In the genomic region with DNA sequence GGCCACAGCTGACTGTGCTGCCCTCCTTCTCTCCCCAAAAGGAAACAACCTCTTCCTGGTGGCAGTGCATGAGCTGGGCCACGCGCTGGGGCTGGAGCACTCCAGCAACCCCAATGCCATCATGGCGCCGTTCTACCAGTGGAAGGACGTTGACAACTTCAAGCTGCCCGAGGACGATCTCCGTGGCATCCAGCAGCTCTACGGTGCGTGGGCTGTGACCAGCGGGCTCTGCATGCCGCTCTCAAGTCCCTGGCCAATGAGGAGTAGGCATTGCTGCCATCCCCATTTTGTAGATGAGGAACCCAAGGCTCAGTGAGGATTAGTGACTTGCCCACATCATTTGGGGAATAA, we compare ENCODE assay signal across 31 cellular contexts.
"Had no signal": no experiment of that assay in that cellular context is flagged by ENCODE, and none has a peak within 500 bp of the region (broad histone marks: within the 10 kb centered on the region; RNA-seq: fewer than 3 reads in every experiment).

No MANE protein-coding gene starts in this region.

- H3K27ac ChIP-seq: brain microvascular endothelial cell, colonic mucosa, epithelial cell of prostate, esophagus squamous epithelium, gastroesophageal sphincter, heart right ventricle, WERI-Rb-1 had no signal

- ATAC-seq: activated CD4-positive, alpha-beta T cell treated with anti-CD3 and anti-CD28 coated beads for 36 hours; activated CD4-positive, CD25-positive, alpha-beta regulatory T cell treated with anti-CD3 and anti-CD28 coated beads, Interleukin-2, amount 50 U/mL, for 24 hours; activated CD8-positive, alpha-beta memory T cell treated with anti-CD3 and anti-CD28 coated beads, Interleukin-2, amount 10 ng/mL, durations not matched to agents 7 days and 5 days; activated CD8-positive, alpha-beta T cell treated with anti-CD3 and anti-CD28 coated beads, Interleukin-2, amount 10 ng/mL, durations not matched to agents 7 days and 5 days; activated naive CD4-positive, alpha-beta T cell treated with anti-CD3 and anti-CD28 coated beads, Interleukin-2, amount 50 U/mL, for 72 hours; gastroesophageal sphincter; heart right ventricle; T-helper 17 cell had no signal

- H3K9me3 Mint-ChIP-seq: activated B cell treated with CpG ODN at 0.5 μM for 24 hours; activated CD4-positive, alpha-beta memory T cell treated with anti-CD3 and anti-CD28 coated beads for 36 hours; activated CD4-positive, alpha-beta T cell treated with anti-CD3 and anti-CD28 coated beads, Interleukin-2, amount 10 ng/mL, durations not matched to agents 24 days and 14 days; activated naive CD4-positive, alpha-beta T cell treated with anti-CD3 and anti-CD28 coated beads, Interleukin-2, amount 10 ng/mL, durations not matched to agents 7 days and 5 days; activated naive CD4-positive, alpha-beta T cell treated with anti-CD3 and anti-CD28 coated beads, Interleukin-2, amount 50 U/mL, for 72 hours; activated T-helper 1 cell treated with anti-CD3 and anti-CD28 coated beads, Interleukin-12 subunit alpha, Interleukin-12 subunit beta, Interleukin-2, Interleukin-4 antibody, amounts not matched to agents 30 ng/mL and 10 ng/mL and 1 ng/mL, durations not matched to agents 14 hours and 24 hours and 36 hours; activated T-helper 2 cell treated with anti-CD3 and anti-CD28 coated beads, Interferon-gamma antibody, Interleukin-2, Interleukin-4, amounts not matched to agents 10 μg/mL and 5 μg/mL and 100 μg/mL, durations not matched to agents 14 hours and 24 hours and 36 hours; T-helper 2 cell treated with Interferon-gamma antibody and Interleukin-4, amounts not matched to agents 5 μg/mL and 100 μg/mL, for 36 hours had no signal

- H3K36me3 ChIP-seq: brain microvascular endothelial cell, WERI-Rb-1 had no signal

- H3K4me1 Mint-ChIP-seq: activated B cell treated with CpG ODN at 0.5 μM for 24 hours; activated CD4-positive, alpha-beta T cell treated with anti-CD3 and anti-CD28 coated beads for 36 hours; activated CD4-positive, alpha-beta T cell treated with anti-CD3 and anti-CD28 coated beads, Interleukin-2, amount 10 ng/mL, durations not matched to agents 24 days and 14 days; activated CD8-positive, alpha-beta memory T cell treated with anti-CD3 and anti-CD28 coated beads, Interleukin-2, amount 10 ng/mL, durations not matched to agents 7 days and 5 days; activated naive CD4-positive, alpha-beta T cell treated with anti-CD3 and anti-CD28 coated beads, Interleukin-2, amount 10 ng/mL, durations not matched to agents 7 days and 5 days; T-helper 17 cell had no signal

- H3K4me3 Mint-ChIP-seq: activated B cell treated with CpG ODN at 0.5 μM for 24 hours; activated CD4-positive, alpha-beta memory T cell treated with anti-CD3 and anti-CD28 coated beads for 36 hours; activated CD4-positive, alpha-beta T cell treated with anti-CD3 and anti-CD28 coated beads for 36 hours; activated CD4-positive, alpha-beta T cell treated with anti-CD3 and anti-CD28 coated beads, Interleukin-2, amount 10 ng/mL, durations not matched to agents 24 days and 14 days; activated CD8-positive, alpha-beta memory T cell treated with anti-CD3 and anti-CD28 coated beads, Interleukin-2, amount 10 ng/mL, durations not matched to agents 7 days and 5 days; activated CD8-positive, alpha-beta T cell treated with anti-CD3 and anti-CD28 coated beads, Interleukin-2, amount 10 ng/mL, durations not matched to agents 7 days and 5 days; activated naive CD4-positive, alpha-beta T cell treated with anti-CD3 and anti-CD28 coated beads, Interleukin-2, amount 10 ng/mL, durations not matched to agents 7 days and 5 days; activated T-helper 1 cell treated with anti-CD3 and anti-CD28 coated beads, Interleukin-12 subunit alpha, Interleukin-12 subunit beta, Interleukin-2, Interleukin-4 antibody, amounts not matched to agents 30 ng/mL and 10 ng/mL and 1 ng/mL, durations not matched to agents 14 hours and 24 hours and 36 hours; T-helper 17 cell; T-helper 2 cell treated with Interferon-gamma antibody and Interleukin-4, amounts not matched to agents 5 μg/mL and 100 μg/mL, for 36 hours had no signal

- H3K27ac Mint-ChIP-seq: activated B cell treated with CpG ODN at 0.5 μM for 24 hours; activated CD4-positive, alpha-beta memory T cell treated with anti-CD3 and anti-CD28 coated beads for 36 hours; activated CD4-positive, alpha-beta T cell treated with anti-CD3 and anti-CD28 coated beads for 36 hours; activated CD4-positive, alpha-beta T cell treated with anti-CD3 and anti-CD28 coated beads, Interleukin-2, amount 10 ng/mL, durations not matched to agents 24 days and 14 days; activated CD8-positive, alpha-beta memory T cell treated with anti-CD3 and anti-CD28 coated beads, Interleukin-2, amount 10 ng/mL, durations not matched to agents 7 days and 5 days; activated CD8-positive, alpha-beta T cell treated with anti-CD3 and anti-CD28 coated beads, Interleukin-2, amount 10 ng/mL, durations not matched to agents 7 days and 5 days; activated naive CD4-positive, alpha-beta T cell treated with anti-CD3 and anti-CD28 coated beads, Interleukin-2, amount 10 ng/mL, durations not matched to agents 7 days and 5 days; activated naive CD4-positive, alpha-beta T cell treated with anti-CD3 and anti-CD28 coated beads, Interleukin-2, amount 50 U/mL, for 72 hours; activated T-helper 1 cell treated with anti-CD3 and anti-CD28 coated beads, Interleukin-12 subunit alpha, Interleukin-12 subunit beta, Interleukin-2, Interleukin-4 antibody, amounts not matched to agents 30 ng/mL and 10 ng/mL and 1 ng/mL, durations not matched to agents 14 hours and 24 hours and 36 hours; activated T-helper 2 cell treated with anti-CD3 and anti-CD28 coated beads, Interferon-gamma antibody, Interleukin-2, Interleukin-4, amounts not matched to agents 10 μg/mL and 5 μg/mL and 100 μg/mL, durations not matched to agents 14 hours and 24 hours and 36 hours; T-helper 17 cell; T-helper 2 cell treated with Interferon-gamma antibody and Interleukin-4, amounts not matched to agents 5 μg/mL and 100 μg/mL, for 36 hours had no signal

- H3K27me3 Mint-ChIP-seq: activated B cell treated with CpG ODN at 0.5 μM for 24 hours; activated CD4-positive, alpha-beta memory T cell treated with anti-CD3 and anti-CD28 coated beads for 36 hours; activated CD4-positive, alpha-beta T cell treated with anti-CD3 and anti-CD28 coated beads for 36 hours; activated CD4-positive, alpha-beta T cell treated with anti-CD3 and anti-CD28 coated beads, Interleukin-2, amount 10 ng/mL, durations not matched to agents 24 days and 14 days; activated CD8-positive, alpha-beta memory T cell treated with anti-CD3 and anti-CD28 coated beads, Interleukin-2, amount 10 ng/mL, durations not matched to agents 7 days and 5 days; activated naive CD4-positive, alpha-beta T cell treated with anti-CD3 and anti-CD28 coated beads, Interleukin-2, amount 10 ng/mL, durations not matched to agents 7 days and 5 days; T-helper 17 cell had no signal

- H3K9me3 ChIP-seq: colonic mucosa, esophagus squamous epithelium, gastroesophageal sphincter, heart right ventricle had no signal

- H3K4me3 ChIP-seq: colonic mucosa, esophagus squamous epithelium, gastroesophageal sphincter, heart right ventricle had no signal

- H3K4me1 ChIP-seq: colonic mucosa had no signal

- H3K36me3 Mint-ChIP-seq: activated CD4-positive, alpha-beta memory T cell treated with anti-CD3 and anti-CD28 coated beads for 36 hours; activated CD8-positive, alpha-beta memory T cell treated with anti-CD3 and anti-CD28 coated beads, Interleukin-2, amount 10 ng/mL, durations not matched to agents 7 days and 5 days; activated naive CD4-positive, alpha-beta T cell treated with anti-CD3 and anti-CD28 coated beads, Interleukin-2, amount 10 ng/mL, durations not matched to agents 7 days and 5 days; activated naive CD4-positive, alpha-beta T cell treated with anti-CD3 and anti-CD28 coated beads, Interleukin-2, amount 50 U/mL, for 72 hours had no signal

- H3K27me3 ChIP-seq: brain microvascular endothelial cell, colonic mucosa, esophagus squamous epithelium, gastroesophageal sphincter, heart right ventricle had no signal

- DNase-seq: activated B cell treated with CpG ODN at 0.5 μM for 24 hours; activated CD4-positive, alpha-beta memory T cell treated with anti-CD3 and anti-CD28 coated beads for 36 hours; activated CD4-positive, alpha-beta T cell treated with anti-CD3 and anti-CD28 coated beads for 36 hours; activated CD4-positive, alpha-beta T cell treated with anti-CD3 and anti-CD28 coated beads, Interleukin-2, amount 10 ng/mL, durations not matched to agents 24 days and 14 days; activated CD8-positive, alpha-beta memory T cell treated with anti-CD3 and anti-CD28 coated beads, Interleukin-2, amount 10 ng/mL, durations not matched to agents 7 days and 5 days; activated CD8-positive, alpha-beta memory T cell treated with anti-CD3 and anti-CD28 coated beads, Interleukin-2, amount 50 U/mL, for 4 hours; activated CD8-positive, alpha-beta T cell treated with anti-CD3 and anti-CD28 coated beads, Interleukin-2, amount 10 ng/mL, durations not matched to agents 7 days and 5 days; activated gamma-delta T cell; activated naive CD4-positive, alpha-beta T cell; activated naive CD4-positive, alpha-beta T cell treated with anti-CD3 and anti-CD28 coated beads, Interleukin-2, amount 10 ng/mL, durations not matched to agents 7 days and 5 days; activated T-cell treated with anti-CD3 and anti-CD28 coated beads, Interleukin-2, amount 50 U/mL, for 1 hour; activated T-cell treated with anti-CD3 and anti-CD28 coated beads, Interleukin-2, amount 50 U/mL, for 48 hours; amniotic stem cell; anterior cingulate cortex; brain microvascular endothelial cell; colonic mucosa; effector CD8-positive, alpha-beta T cell; esophagus squamous epithelium; foreskin melanocyte; heart right ventricle; T-helper 1 cell; T-helper 17 cell; T1000; WERI-Rb-1 had no signal
